ENCODE assay signal across 10 cellular contexts in genomic region chr15:63044645-63045437, GRCh38. TPM values are rescaled to one million over a fixed set of nuclear protein-coding genes. Genes with fewer than 3 reads are reported as not detected.
DNase-seq lines count a peak whose midpoint lies in the region; ATAC-seq, FAIRE-seq and TF ChIP-seq lines count a peak whose summit lies in the region.
"Had no signal": no experiment of that assay in that cellular context is flagged by ENCODE, and none has a peak within 500 bp of the region (broad histone marks: within the 10 kb centered on the region; RNA-seq: fewer than 3 reads in every experiment).

No MANE protein-coding gene starts in this region.

- no peak for ATAC-seq in CD4-positive, alpha-beta T cell (ENCODE audit: poor library complexity)
- ATAC-seq in GM21447 (IDR thresholded peaks at IDR 0.05; ENCODE audit: unreplicated experiment) = no peak

- H3K36me3 Mint-ChIP-seq in nephron (ENCODE audit: low read depth) = peaks cover 24% of the 10 kb centered on the region
- peaks cover 10% of the 10 kb centered on the region for H3K36me3 Mint-ChIP-seq in CD4-positive, alpha-beta T cell (ENCODE audit: low read depth)

- POLR2A ChIA-PET in CD4-positive, alpha-beta T cell (lab: Charles Lee) = no interaction called here

- intact Hi-C loops in CD4-positive, alpha-beta T cell (cut with DNase I, micrococcal nuclease) = loop anchor here (5.0 to 10.0 kb wide), 5 partner anchors 112 to 1050 kb away; partner anchors contain the start of genes APH1B (in 2 of the 2), CIAO2A (in 1 of the 2), FBXL22 (in 1 of the 2) and RPS27L (in 1 of the 2)

- H3K27me3 ChIP-seq in CD4-positive, alpha-beta T cell (ENCODE audit: control insufficient read depth, insufficient read depth, low read length) = peaks cover 74% of the 10 kb centered on the region

- TF ChIP-seq CTCF in AG10803 (conservative IDR thresholded peaks at IDR 0.05; ENCODE audit: low read length) = no peak
- no peak for TF ChIP-seq CTCF in fibroblast of pulmonary artery (IDR thresholded peaks at IDR 0.05; ENCODE audit: low read length, missing control alignments)
- no peak for TF ChIP-seq CTCF in nephron (IDR thresholded peaks at IDR 0.05; ENCODE audit: unreplicated experiment in 3 of 3)
- no peak for TF ChIP-seq CTCF in CD4-positive, alpha-beta T cell (IDR thresholded peaks at IDR 0.05)

- FAIRE-seq in RCC 7860 (lab: Jason Lieb, UNC) = no peak

- H3K27ac Mint-ChIP-seq in nephron = peak overlapping the region; percentile 57 to 91 (median 69)
- no peak overlapping the region for H3K27ac Mint-ChIP-seq in CD4-positive, alpha-beta T cell

- H3K4me1 Mint-ChIP-seq in nephron = peaks cover 60% of the 10 kb centered on the region
- peaks cover 25% of the 10 kb centered on the region for H3K4me1 Mint-ChIP-seq in CD4-positive, alpha-beta T cell (ENCODE audit: low read depth)

- no peaks in the 10 kb centered on the region for H3K9me3 ChIP-seq in CD4-positive, alpha-beta T cell (ENCODE audit: control insufficient read depth, low read length)

- no peak overlapping the region for H3K27ac ChIP-seq in CD4-positive, alpha-beta T cell (ENCODE audit: low read depth, low read length)

- H3K9me3 Mint-ChIP-seq in nephron = no peaks in the 10 kb centered on the region
- H3K9me3 Mint-ChIP-seq in CD4-positive, alpha-beta T cell = no peaks in the 10 kb centered on the region

- peak overlapping the region; percentile 97 for H3K4me3 Mint-ChIP-seq in nephron
- no peak overlapping the region for H3K4me3 Mint-ChIP-seq in CD4-positive, alpha-beta T cell

- DNase-seq in AG10803 (ENCODE audit: low read depth) = peak; percentile 56
- peak; percentile 73 for DNase-seq in RCC 7860 (ENCODE audit: low spot score)
- no peak for DNase-seq in fibroblast of pulmonary artery (ENCODE audit: low read depth)
- DNase-seq in HT-29 (ENCODE audit: low spot score) = no peak
- no peak for DNase-seq in anterior cingulate cortex (lab: John Stamatoyannopoulos, UW)
- no peak for DNase-seq in CD4-positive, alpha-beta T cell
- DNase-seq: activated CD4-positive, alpha-beta T cell treated with anti-CD3 and anti-CD28 coated beads for 4 hours; NCI-H146 had no signal

- H3K4me3 ChIP-seq in AG10803 (ENCODE audit: low read length) (peak overlapping the region; percentile 99), fibroblast of pulmonary artery (replicated peaks; ENCODE audit: low read depth, low read length) (peak overlapping the region; percentile 90)

- peaks cover 18% of the 10 kb centered on the region for H3K27me3 Mint-ChIP-seq in nephron (ENCODE audit: low read depth)
- H3K27me3 Mint-ChIP-seq in CD4-positive, alpha-beta T cell = peaks cover 77% of the 10 kb centered on the region

- CTCF ChIA-PET in CD4-positive, alpha-beta T cell (lab: Charles Lee) = interaction anchor here (1.3 kb wide), 1 partner anchor 50 kb away, joined by 5 read pairs; no protein-coding TSS in a partner anchor

RNA-seq across cellular contexts. Expression of gene TPM1, which starts 2.3 kb away (rescaled TPM):
- 155 and 197 TPM in 2 replicates for total RNA-seq in HT-29 (2014; rRNA removed; shearing (Covaris generic))
- 1 to 10 TPM; 7.9 to 9.8 TPM for total RNA-seq in CD4-positive, alpha-beta T cell

Comparison
In these comparisons a context has a peak if more than half of its experiments do, and no peak if none do; other contexts are left out.
1. DNase-seq: peak in AG10803 (single experiment) and RCC 7860 (single experiment); none in fibroblast of pulmonary artery (single experiment), HT-29 (single experiment), anterior cingulate cortex (0 of 58) and CD4-positive, alpha-beta T cell (0 of 10).
2. RNA of gene TPM1, which starts 2.3 kb away (total RNA-seq): 155 to 197 TPM in HT-29; 7.9 to 9.8 TPM in CD4-positive, alpha-beta T cell; every median in the first group is over 10 times any median in the second.